13 cellular contexts compared by ENCODE assay signal in the genomic region with DNA sequence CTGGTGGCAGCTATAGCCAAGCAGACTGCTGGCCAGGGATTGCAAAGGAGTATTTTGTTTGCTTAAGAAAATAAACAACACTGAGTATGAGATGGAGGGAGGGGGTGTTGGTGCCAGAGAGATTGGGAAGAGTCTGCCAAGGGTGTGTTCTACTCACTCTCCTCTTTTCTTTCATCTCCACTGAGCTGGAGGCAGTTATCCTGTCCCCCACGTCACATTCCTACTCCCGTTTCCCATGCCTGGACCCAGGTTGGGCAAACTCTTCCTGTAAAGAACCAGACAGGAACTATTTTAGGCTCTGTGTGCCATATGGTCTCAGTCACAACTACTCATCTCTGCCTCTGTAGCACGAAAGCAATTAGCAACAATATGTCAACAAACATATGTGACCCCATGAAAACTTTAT. TPM values are rescaled to one million over a fixed set of nuclear protein-coding genes. Genes with fewer than 3 reads are reported as not detected.
A peak's percentile ranks its signal among the peaks of the same experiment; 100 is the strongest.
DNase-seq lines count a peak whose midpoint lies in the region; ATAC-seq, FAIRE-seq and TF ChIP-seq lines count a peak whose summit lies in the region.
"Had no signal": no experiment of that assay in that cellular context is flagged by ENCODE, and none has a peak within 500 bp of the region (broad histone marks: within the 10 kb centered on the region; RNA-seq: fewer than 3 reads in every experiment).

No MANE protein-coding gene starts in this region.

- DNase-seq in NCI-H2081 (lab: John Stamatoyannopoulos, UW) = peak; percentile 22 to 58
- no peak for DNase-seq in NCI-H2081 treated with DMSO at 0.1 percent for 48 hours (lab: John Stamatoyannopoulos, UW)
- peak; percentile 51 for DNase-seq in NCI-H2171 (lab: John Stamatoyannopoulos, UW)
- no peak for DNase-seq in gastrocnemius medialis
- no peak for DNase-seq in kidney tubule cell (ENCODE audit: low spot score)
- no peak for DNase-seq in ACHN
- DNase-seq: left ventricle myocardium inferior had no signal

- no peak for TF ChIP-seq CTCF in gastrocnemius medialis (IDR thresholded peaks at IDR 0.05 in 4 of 5, conservative IDR thresholded peaks at IDR 0.05 in 1 of 5)

- in situ Hi-C loops in gastrocnemius medialis (cut with MboI; ENCODE audit: low sequenced_read_pairs in 4 of 4) (no loop called here), ACHN (cut with HindIII; ENCODE audit: low pct_ligation_motif_present, low pct_unique_long_range_greater_than_20kb, low sequenced_read_pairs) (no loop called here)

- TF ChIP-seq POLR2A in gastrocnemius medialis (IDR thresholded peaks at IDR 0.05) = no peak

- intact Hi-C loops in gastrocnemius medialis (cut with DNase I; ENCODE audit: low total_unique reads) = no loop called here

- FAIRE-seq in endometrium (lab: Jason Lieb, UNC) = peak; percentile 23

- no peaks in the 10 kb centered on the region for H3K9me3 ChIP-seq in gastrocnemius medialis
- H3K9me3 ChIP-seq: left ventricle myocardium inferior had no signal

- no peak overlapping the region for H3K4me3 ChIP-seq in gastrocnemius medialis
- H3K4me3 ChIP-seq: dorsolateral prefrontal cortex, left ventricle myocardium inferior, SK-N-MC had no signal

- H3K4me1 ChIP-seq in gastrocnemius medialis = peaks cover 22 to 39% of the 10 kb centered on the region in 2 donors

- ATAC-seq in gastrocnemius medialis = peak in 1 of 2 donors; percentile 25
- no peak for ATAC-seq in HG03139 (IDR thresholded peaks at IDR 0.05; ENCODE audit: unreplicated experiment)
- ATAC-seq: HCT116 had no signal

- H3K36me3 ChIP-seq in gastrocnemius medialis = no peaks in the 10 kb centered on the region
- H3K36me3 ChIP-seq: left ventricle myocardium inferior had no signal

- H3K27ac ChIP-seq in gastrocnemius medialis = peak overlapping the region in 3 of 4 donors; percentile 1 to 67 (median 40)
- H3K27ac ChIP-seq: dorsolateral prefrontal cortex, left ventricle myocardium inferior, SK-N-MC had no signal

- no peaks in the 10 kb centered on the region for H3K27me3 ChIP-seq in gastrocnemius medialis

RNA-seq across cellular contexts. Expression of a gene that starts 1.4 kb away (rescaled TPM):
- not detected for total RNA-seq in gastrocnemius medialis
- total RNA-seq: B cell, dorsolateral prefrontal cortex, left ventricle myocardium inferior had no signal

RNA-seq across cellular contexts. Expression of a gene that starts 25.9 kb away (rescaled TPM):
- 10 to 100 TPM in 1 of 4 donors, 1 to 10 TPM in 3; 2.1 to 10.2 (median 4.7) TPM for total RNA-seq in gastrocnemius medialis

RNA-seq across cellular contexts. Expression of a gene that starts 30.4 kb away (rescaled TPM):
- total RNA-seq in gastrocnemius medialis = not detected
- total RNA-seq: B cell, dorsolateral prefrontal cortex, left ventricle myocardium inferior had no signal

RNA-seq across cellular contexts. Expression of a gene that starts 50.4 kb away (rescaled TPM):
- total RNA-seq in gastrocnemius medialis = 10 to 100 TPM in 1 of 4 donors, under 1 TPM in 2, not detected in 1; 0.10 to 28.4 (median 0.11) TPM

Comparison
In these comparisons a context has a peak if more than half of its experiments do, and no peak if none do; other contexts are left out.
1. DNase-seq: peak in NCI-H2081 (2 of 2) and NCI-H2171 (single experiment); none in NCI-H2081 treated with DMSO at 0.1 percent for 48 hours (single experiment), gastrocnemius medialis (0 of 2), kidney tubule cell (single experiment) and ACHN (single experiment).